Comparison of ENCODE assay signal across 33 cellular contexts in genomic region chr2:129620411-129620810, GRCh38.
"Had no signal": no experiment of that assay in that cellular context is flagged by ENCODE, and none has a peak within 500 bp of the region (broad histone marks: within the 10 kb centered on the region; RNA-seq: fewer than 3 reads in every experiment).

No MANE protein-coding gene starts in this region.

- H3K27me3 ChIP-seq: adrenal gland, cardiac muscle cell had no signal

- H3K9me3 ChIP-seq: adrenal gland had no signal

- H3K4me3 ChIP-seq: adrenal gland, cardiac muscle cell had no signal

- FAIRE-seq: bronchial epithelial cell, TTC549 had no signal

- H3K4me1 ChIP-seq: adrenal gland had no signal

- DNase-seq: activated CD4-positive, alpha-beta memory T cell treated with anti-CD3 and anti-CD28 coated beads, Interleukin-2, amount 10 ng/mL, durations not matched to agents 7 days and 5 days; activated CD4-positive, alpha-beta T cell treated with anti-CD3 and anti-CD28 coated beads for 1 hour; activated CD4-positive, alpha-beta T cell treated with anti-CD3 and anti-CD28 coated beads for 36 hours; activated CD4-positive, alpha-beta T cell treated with anti-CD3 and anti-CD28 coated beads for 48 hours; activated CD4-positive, alpha-beta T cell treated with anti-CD3 and anti-CD28 coated beads, Interleukin-2, amount 10 ng/mL, durations not matched to agents 7 days and 5 days; activated CD4-positive, alpha-beta T cell treated with anti-CD3 and anti-CD28 coated beads, Interleukin-2, amount 50 U/mL, for 48 hours; activated CD4-positive, CD25-positive, alpha-beta regulatory T cell; activated CD8-positive, alpha-beta memory T cell treated with anti-CD3 and anti-CD28 coated beads for 24 hours; activated CD8-positive, alpha-beta memory T cell treated with anti-CD3 and anti-CD28 coated beads, Interleukin-2, amount 10 ng/mL, durations not matched to agents 7 days and 5 days; activated CD8-positive, alpha-beta memory T cell treated with anti-CD3 and anti-CD28 coated beads, Interleukin-2, amount 50 U/mL, for 48 hours; activated CD8-positive, alpha-beta T cell treated with anti-CD3 and anti-CD28 coated beads, Interleukin-2, amount 10 ng/mL, durations not matched to agents 7 days and 5 days; activated effector memory CD4-positive, alpha-beta T cell treated with Interleukin-2 at 50 U/mL for 16 hours; activated gamma-delta T cell; activated naive CD4-positive, alpha-beta T cell treated with anti-CD3 and anti-CD28 coated beads, Interleukin-2, amount 10 ng/mL, durations not matched to agents 7 days and 5 days; activated naive CD4-positive, alpha-beta T cell treated with Interleukin-2 at 50 U/mL for 16 hours; activated naive CD8-positive, alpha-beta T cell treated with anti-CD3 and anti-CD28 coated beads for 36 hours; activated T-cell treated with anti-CD3 and anti-CD28 coated beads, Interleukin-2, amount 50 U/mL, for 24 hours; activated T-cell treated with anti-CD3 and anti-CD28 coated beads, Interleukin-2, amount 50 U/mL, for 48 hours; adrenal gland; amniotic stem cell; aorta; caudate nucleus; cerebellar nuclear complex; T-helper 1 cell; T-helper 2 cell; T-helper 9 cell; WERI-Rb-1 had no signal

- H3K27ac ChIP-seq: adrenal gland, cardiac muscle cell, WERI-Rb-1 had no signal

- ATAC-seq: activated CD4-positive, alpha-beta T cell treated with anti-CD3 and anti-CD28 coated beads for 36 hours; activated CD4-positive, CD25-positive, alpha-beta regulatory T cell treated with anti-CD3 and anti-CD28 coated beads, Interleukin-2, amount 50 U/mL, for 24 hours; activated CD8-positive, alpha-beta memory T cell treated with anti-CD3 and anti-CD28 coated beads, Interleukin-2, amount 10 ng/mL, durations not matched to agents 7 days and 5 days; activated CD8-positive, alpha-beta T cell treated with anti-CD3 and anti-CD28 coated beads, Interleukin-2, amount 10 ng/mL, durations not matched to agents 7 days and 5 days; activated naive CD4-positive, alpha-beta T cell treated with anti-CD3 and anti-CD28 coated beads, Interleukin-2, amount 50 U/mL, for 72 hours; WTC11 had no signal

- H3K36me3 ChIP-seq: adrenal gland, cardiac muscle cell, WERI-Rb-1 had no signal
